In genomic region chr1:66705100-66705499, GRCh38 we compare ENCODE assay signal across 17 cellular contexts. TPM values are rescaled to one million over a fixed set of nuclear protein-coding genes. Genes with fewer than 3 reads are reported as not detected.
DNase-seq lines count a peak whose midpoint lies in the region; ATAC-seq, FAIRE-seq and TF ChIP-seq lines count a peak whose summit lies in the region.
"Had no signal": no experiment of that assay in that cellular context is flagged by ENCODE, and none has a peak within 500 bp of the region (broad histone marks: within the 10 kb centered on the region; RNA-seq: fewer than 3 reads in every experiment).

No MANE protein-coding gene starts in this region.

- H3K36me3 ChIP-seq in SJSA1: no peaks in the 10 kb centered on the region
- H3K36me3 ChIP-seq: stomach had no signal

- no peaks in the 10 kb centered on the region for H3K36me3 Mint-ChIP-seq in activated naive CD8-positive, alpha-beta T cell treated with anti-CD3 and anti-CD28 coated beads, Interleukin-2, amount 50 U/mL, for 24 hours (ENCODE audit: low read depth)
- H3K36me3 Mint-ChIP-seq: brain; CD4-positive, CD25-positive, alpha-beta regulatory T cell had no signal

- H3K9me3 Mint-ChIP-seq in activated naive CD8-positive, alpha-beta T cell treated with anti-CD3 and anti-CD28 coated beads, Interleukin-2, amount 50 U/mL, for 24 hours: no peaks in the 10 kb centered on the region
- H3K9me3 Mint-ChIP-seq: activated T-helper 17 cell treated with anti-CD3 and anti-CD28 coated beads, Interleukin-2, amount 50 U/mL, for 72 hours; brain; CD4-positive, CD25-positive, alpha-beta regulatory T cell; T-helper 2 cell treated with Interferon-gamma antibody and Interleukin-4, amounts not matched to agents 5 μg/mL and 100 μg/mL, for 36 hours had no signal

- H3K4me1 Mint-ChIP-seq in activated naive CD8-positive, alpha-beta T cell treated with anti-CD3 and anti-CD28 coated beads, Interleukin-2, amount 50 U/mL, for 24 hours: no peaks in the 10 kb centered on the region
- H3K4me1 Mint-ChIP-seq: activated T-helper 17 cell treated with anti-CD3 and anti-CD28 coated beads, Interleukin-2, amount 50 U/mL, for 72 hours; CD4-positive, CD25-positive, alpha-beta regulatory T cell had no signal

- H3K27ac Mint-ChIP-seq in activated naive CD8-positive, alpha-beta T cell treated with anti-CD3 and anti-CD28 coated beads, Interleukin-2, amount 50 U/mL, for 24 hours: no peak overlapping the region
- H3K27ac Mint-ChIP-seq: activated T-helper 17 cell treated with anti-CD3 and anti-CD28 coated beads, Interleukin-2, amount 50 U/mL, for 72 hours; CD4-positive, CD25-positive, alpha-beta regulatory T cell; T-helper 2 cell treated with Interferon-gamma antibody and Interleukin-4, amounts not matched to agents 5 μg/mL and 100 μg/mL, for 36 hours had no signal

- peak overlapping the region; percentile 42 for H3K27ac ChIP-seq in SJSA1
- H3K27ac ChIP-seq: RWPE1, stomach had no signal

- H3K4me3 ChIP-seq in SJSA1: no peak overlapping the region
- no peak overlapping the region for H3K4me3 ChIP-seq in fibroblast of villous mesenchyme (ENCODE audit: low read depth, low read length)
- H3K4me3 ChIP-seq: stomach had no signal

- H3K9me3 ChIP-seq in SJSA1 (replicated peaks): no peaks in the 10 kb centered on the region
- H3K9me3 ChIP-seq: stomach had no signal

- no peak for ATAC-seq in activated naive CD8-positive, alpha-beta T cell treated with anti-CD3 and anti-CD28 coated beads, Interleukin-2, amount 50 U/mL, for 24 hours
- ATAC-seq: activated T-helper 17 cell treated with anti-CD3 and anti-CD28 coated beads, Interleukin-2, amount 50 U/mL, for 72 hours had no signal

- DNase-seq in D721Med (ENCODE audit: insufficient read length, low spot score) (no peak), SJSA1 (ENCODE audit: low read depth in 1 of 2, low spot score in 2 of 2) (peak in 1 of 2 experiments; percentile 66), fibroblast of villous mesenchyme (ENCODE audit: low read depth) (peak; percentile 83), renal cortical epithelial cell (ENCODE audit: low read depth) (peak; percentile 82), GM13977 (ENCODE audit: low spot score) (no peak), GM20000 (ENCODE audit: low spot score) (no peak), kidney glomerular epithelial cell (lab: John Stamatoyannopoulos, UW) (no peak)
- no peak for DNase-seq in activated naive CD8-positive, alpha-beta T cell treated with anti-CD3 and anti-CD28 coated beads, Interleukin-2, amount 50 U/mL, for 24 hours
- DNase-seq: CD4-positive, CD25-positive, alpha-beta regulatory T cell; erythroblast; NCI-H510A treated with DMSO at 0.1 percent for 48 hours; stomach had no signal

- H3K27me3 Mint-ChIP-seq in activated naive CD8-positive, alpha-beta T cell treated with anti-CD3 and anti-CD28 coated beads, Interleukin-2, amount 50 U/mL, for 24 hours: peaks cover 9% of the 10 kb centered on the region
- H3K27me3 Mint-ChIP-seq: brain had no signal

- TF ChIP-seq CTCF in D721Med (IDR thresholded peaks at IDR 0.05; ENCODE audit: insufficient read depth, missing control alignments) (no peak), fibroblast of villous mesenchyme (IDR thresholded peaks at IDR 0.05; ENCODE audit: insufficient read depth, low read depth, low read length) (no peak), GM13977 (IDR thresholded peaks at IDR 0.05; ENCODE audit: extremely low read depth, insufficient read depth, missing control alignments) (no peak), GM20000 (IDR thresholded peaks at IDR 0.05; ENCODE audit: extremely low read depth, missing control alignments) (no peak)

- H3K4me1 ChIP-seq in SJSA1 (replicated peaks): peaks cover 13% of the 10 kb centered on the region
- H3K4me1 ChIP-seq: stomach had no signal

- FAIRE-seq in D721Med (lab: Jason Lieb, UNC): peak; percentile 73

- H3K4me3 Mint-ChIP-seq in activated naive CD8-positive, alpha-beta T cell treated with anti-CD3 and anti-CD28 coated beads, Interleukin-2, amount 50 U/mL, for 24 hours: no peak overlapping the region
- H3K4me3 Mint-ChIP-seq: activated T-helper 17 cell treated with anti-CD3 and anti-CD28 coated beads, Interleukin-2, amount 50 U/mL, for 72 hours; brain; CD4-positive, CD25-positive, alpha-beta regulatory T cell; T-helper 2 cell treated with Interferon-gamma antibody and Interleukin-4, amounts not matched to agents 5 μg/mL and 100 μg/mL, for 36 hours had no signal

- in situ Hi-C loops in GM13977 (cut with MboI; ENCODE audit: low pct_unique_long_range_greater_than_20kb, low sequenced_read_pairs, unreplicated experiment): no loop called here

- no peaks in the 10 kb centered on the region for H3K27me3 ChIP-seq in SJSA1 (replicated peaks)
- H3K27me3 ChIP-seq: stomach had no signal

RNA-seq across cellular contexts. Expression of gene DYNLT5, which starts 47.2 kb away (rescaled TPM):
- not detected in 2 replicates for total RNA-seq in SJSA1 (2014; rRNA removed; shearing (Covaris generic))
- total RNA-seq in fibroblast of villous mesenchyme: 1.7 and 2.9 TPM in 2 replicates
- total RNA-seq in renal cortical epithelial cell: 0.30 TPM in 1 of 2 replicates, not detected in the other
- total RNA-seq: activated T-helper 17 cell treated with anti-CD3 and anti-CD28 coated beads, Interleukin-2, amount 50 U/mL, for 72 hours; CD4-positive, CD25-positive, alpha-beta regulatory T cell; HT-29 had no signal

Comparison
In these comparisons a context has a peak if more than half of its experiments do, and no peak if none do; other contexts are left out.
1. DNase-seq: peak in fibroblast of villous mesenchyme (single experiment) and renal cortical epithelial cell (single experiment); none in D721Med (single experiment), GM13977 (single experiment), activated naive CD8-positive, alpha-beta T cell treated with anti-CD3 and anti-CD28 coated beads, Interleukin-2, amount 50 U/mL, for 24 hours (single experiment), GM20000 (single experiment) and kidney glomerular epithelial cell (single experiment).